1 cellular context compared by ENCODE assay signal in genomic region chr5:39200081-39200480, GRCh38.
TF ChIP-seq lines count a peak whose summit lies in the region.

No MANE protein-coding gene starts in this region.

TF ChIP-seq in endothelial cell of umbilical vein, 7 proteins besides CTCF, POLR2A, EP300 and RAD21:
- no peak for TF ChIP-seq FOS (IDR thresholded peaks at IDR 0.05; ENCODE audit: borderline replicate concordance, insufficient read depth, low read length)
- no peak for TF ChIP-seq MAX (IDR thresholded peaks at IDR 0.05; ENCODE audit: insufficient read depth, insufficient read length)
- TF ChIP-seq GATA2 (IDR thresholded peaks at IDR 0.05; ENCODE audit: insufficient read depth, insufficient read length, low read depth, low read length): no peak
- no peak for TF ChIP-seq EZH2 (IDR thresholded peaks at IDR 0.05; ENCODE audit: borderline replicate concordance, low read depth, low read length, severe bottlenecking)
- no peak for TF ChIP-seq JUN (IDR thresholded peaks at IDR 0.05; ENCODE audit: borderline replicate concordance, insufficient read depth, insufficient read length, low read depth)
- no peak for TF ChIP-seq MYC (IDR thresholded peaks at IDR 0.05; ENCODE audit: low read depth, low read length)
- no peak for TF ChIP-seq POLR2AphosphoS5 (IDR thresholded peaks at IDR 0.05; ENCODE audit: insufficient read depth, low read depth, low read length)
TF ChIP-seq in endothelial cell of umbilical vein: peak in this region for 0.
